ENCODE assay signal across 10 cellular contexts in the genomic region with DNA sequence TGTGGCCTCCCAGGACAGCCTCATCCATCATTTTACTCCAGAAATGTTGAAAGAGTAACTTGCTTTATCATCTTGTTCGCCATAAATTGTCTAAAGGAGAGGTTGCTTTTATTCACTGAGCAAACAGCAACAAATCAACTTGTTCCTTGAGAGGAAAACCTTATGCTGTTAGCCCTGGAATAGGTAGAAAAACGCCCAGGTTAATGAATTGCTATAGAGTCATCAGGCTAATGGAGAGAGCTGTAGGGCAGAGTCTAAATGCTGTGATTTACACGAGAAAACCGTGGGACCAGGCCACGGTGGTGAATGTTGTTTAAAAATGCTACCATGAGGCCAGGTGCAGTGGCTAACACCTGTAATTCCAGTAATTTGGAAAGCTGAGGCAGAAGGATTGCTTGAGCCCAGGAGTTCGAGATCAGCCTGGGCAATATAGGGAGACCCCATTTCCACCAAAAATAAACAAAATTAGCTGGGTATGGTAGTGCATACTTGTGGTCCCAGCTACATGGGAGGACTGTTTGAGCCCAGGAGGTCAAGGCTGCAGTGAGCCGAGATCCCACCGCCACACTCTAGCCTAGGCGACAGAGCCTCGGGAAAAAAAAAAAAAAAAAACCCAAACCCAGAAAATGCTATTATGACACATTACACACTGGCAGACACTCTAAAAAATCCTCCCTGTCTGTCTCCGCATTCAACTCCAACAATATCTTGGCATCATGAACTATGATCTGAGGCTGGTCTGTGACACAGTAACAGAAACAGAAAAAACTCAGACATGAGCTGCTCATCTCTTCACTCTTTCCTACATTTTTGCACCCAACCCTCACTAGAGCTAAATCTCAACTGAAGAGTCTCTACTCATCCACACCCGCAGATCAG.
A peak's percentile ranks its signal among the peaks of the same experiment; 100 is the strongest.
DNase-seq lines count a peak whose midpoint lies in the region; ATAC-seq and TF ChIP-seq lines count a peak whose summit lies in the region.
"Had no signal": no experiment of that assay in that cellular context is flagged by ENCODE, and none has a peak within 500 bp of the region (broad histone marks: within the 10 kb centered on the region; RNA-seq: fewer than 3 reads in every experiment).

No MANE protein-coding gene starts in this region.

- BruUV-seq in Caco-2 (replicated peaks; lab: Mats Ljungman, UMichigan) (no TSS peak), PC-3 (replicated peaks; lab: Mats Ljungman, UMichigan) (no TSS peak)

- H3K36me3 ChIP-seq in Caco-2 (ENCODE audit: control insufficient read depth, insufficient read depth, low read length) (no peaks in the 10 kb centered on the region; the same call in 1 of the 2 replicates), PC-3 (ENCODE audit: low read depth, low read length) (peaks cover 4% of the 10 kb centered on the region; the same call in 1 of the 2 replicates), esophagus (ENCODE audit: control insufficient read depth in 2 of 2, insufficient read depth in 2 of 2, low read length in 1 of 2) (peaks cover 0 to 2% of the 10 kb centered on the region in 2 donors), tibial nerve (no peaks in the 10 kb centered on the region)

- H3K27me3 Mint-ChIP-seq in Caco-2 (ENCODE audit: insufficient read depth, unreplicated experiment) = no peaks in the 10 kb centered on the region
- peaks cover 4% of the 10 kb centered on the region for H3K27me3 Mint-ChIP-seq in nephron progenitor cell (ENCODE audit: low read depth, poor library complexity)

- intact Hi-C loops in Caco-2 (cut with micrococcal nuclease; ENCODE audit: unreplicated experiment) = loop anchor here (5.0 kb wide), 1 partner anchor 148 kb away; no protein-coding TSS in a partner anchor
- intact Hi-C loops in PC-3 (cut with micrococcal nuclease) = no loop called here

- POLR2A ChIA-PET in Caco-2 (lab: Charles Lee) = interaction anchor here (0.6 kb wide), 1 partner anchor 81 kb away, joined by 7 read pairs; no protein-coding TSS in a partner anchor
- POLR2A ChIA-PET in PC-3 (lab: Charles Lee; ENCODE audit: unreplicated experiment) = no interaction called here

- WGBS in esophagus, 2 donors = 61 to 65% methylated on average over 12 of the region's 12 CpGs
- WGBS in tibial nerve, 2 donors = 72 to 74% methylated on average over 12 of the region's 12 CpGs

- H3K4me1 Mint-ChIP-seq in Caco-2 (ENCODE audit: low read depth, unreplicated experiment) = peaks cover 38% of the 10 kb centered on the region
- H3K4me1 Mint-ChIP-seq in nephron progenitor cell = peaks cover 68% of the 10 kb centered on the region

- no peak for ATAC-seq in PC-3

- no peaks in the 10 kb centered on the region for H4K20me1 ChIP-seq in PC-3 (ENCODE audit: low read length)

- no peaks in the 10 kb centered on the region for H3F3A ChIP-seq in PC-3 (ENCODE audit: low read length, unreplicated experiment)

- no peak overlapping the region for H2AFZ ChIP-seq in PC-3 (ENCODE audit: low read length)

- no peaks in the 10 kb centered on the region for H3K9me3 Mint-ChIP-seq in Caco-2 (ENCODE audit: unreplicated experiment)
- no peaks in the 10 kb centered on the region for H3K9me3 Mint-ChIP-seq in nephron progenitor cell

- H3K36me3 Mint-ChIP-seq in Caco-2 (ENCODE audit: insufficient read depth, unreplicated experiment) (peaks cover 87% of the 10 kb centered on the region), nephron progenitor cell (ENCODE audit: low read depth) (peaks cover 49% of the 10 kb centered on the region)

- no peaks in the 10 kb centered on the region for H3K9me2 ChIP-seq in PC-3 (replicated peaks; ENCODE audit: low read length)

- H3K9me3 ChIP-seq in Caco-2 = no peaks in the 10 kb centered on the region
- no peaks in the 10 kb centered on the region for H3K9me3 ChIP-seq in PC-3 (ENCODE audit: low read length)
- H3K9me3 ChIP-seq in esophagus (ENCODE audit: control insufficient read depth in 2 of 2, insufficient read depth in 1 of 2, low read depth in 1 of 2, low read length in 1 of 2) = no peaks in the 10 kb centered on the region
- H3K9me3 ChIP-seq in tibial nerve = no peaks in the 10 kb centered on the region

- CTCF ChIA-PET in Caco-2 (lab: Charles Lee) = no interaction called here
- CTCF ChIA-PET in PC-3 (lab: Charles Lee) = no interaction called here

- H3K4me1 ChIP-seq in Caco-2 = peaks cover 20% of the 10 kb centered on the region
- H3K4me1 ChIP-seq in PC-3 (ENCODE audit: insufficient read depth, low read length) = peaks cover 14% of the 10 kb centered on the region
- H3K4me1 ChIP-seq in esophagus (ENCODE audit: control insufficient read depth in 2 of 2, insufficient read depth in 2 of 2, low read length in 1 of 2) = peaks cover 2 to 10% of the 10 kb centered on the region in 2 donors
- peaks cover 0 to 19% (median 5%) of the 10 kb centered on the region in 4 donors for H3K4me1 ChIP-seq in tibial nerve

- H3K27ac ChIP-seq in PC-3 (ENCODE audit: low read length) (peak overlapping the region; percentile 13), esophagus (ENCODE audit: low read depth in 2 of 2, low read length in 1 of 2) (peak overlapping the region; percentile 66 to 80), tibial nerve (no peak overlapping the region)

- no peak for DNase-seq in Caco-2
- no peak for DNase-seq in PC-3
- no peak for DNase-seq in nephron progenitor cell
- DNase-seq in DMS 273 (lab: John Stamatoyannopoulos, UW; ENCODE audit: unreplicated experiment) = no peak
- no peak for DNase-seq in tibial nerve (ENCODE audit: low spot score in 2 of 2)
- DNase-seq in central memory CD4-positive, alpha-beta T cell = no peak
- no peak for DNase-seq in islet precursor cell
- DNase-seq: hippocampal formation, occipital lobe had no signal

- H3K4me3 Mint-ChIP-seq in Caco-2 (ENCODE audit: unreplicated experiment) (peak overlapping the region; percentile 12), nephron progenitor cell (peak overlapping the region; percentile 13)

- TF ChIP-seq CTCF in Caco-2 (IDR thresholded peaks at IDR 0.05; ENCODE audit: insufficient read depth in 1 of 2, low read depth in 1 of 2, low read length in 1 of 2, severe bottlenecking in 1 of 2, unreplicated experiment in 1 of 2) (no peak), PC-3 (conservative IDR thresholded peaks at IDR 0.05; ENCODE audit: low read depth, low read length) (no peak), nephron progenitor cell (IDR thresholded peaks at IDR 0.05) (no peak), tibial nerve (IDR thresholded peaks at IDR 0.05) (no peak)

- no peak for TF ChIP-seq POLR2A in tibial nerve (IDR thresholded peaks at IDR 0.05)

- no peak overlapping the region for H3K9ac ChIP-seq in PC-3 (ENCODE audit: low read length)

- no peak for TF ChIP-seq EP300 in tibial nerve (IDR thresholded peaks at IDR 0.05)

- H3K27me3 ChIP-seq in Caco-2 (replicated peaks; ENCODE audit: control insufficient read depth, insufficient read depth, low read length) (no peaks in the 10 kb centered on the region), PC-3 (ENCODE audit: low read length) (no peaks in the 10 kb centered on the region), esophagus (ENCODE audit: control insufficient read depth in 1 of 2, insufficient read depth in 2 of 2, low read length in 2 of 2) (no peaks in the 10 kb centered on the region), tibial nerve (no peaks in the 10 kb centered on the region)

- H3K4me3 ChIP-seq in Caco-2 (ENCODE audit: low read depth, low read length) (no peak overlapping the region), PC-3 (ENCODE audit: low read length) (no peak overlapping the region), esophagus (ENCODE audit: low read depth in 1 of 2, low read length in 2 of 2) (no peak overlapping the region), tibial nerve (no peak overlapping the region)

- H3K79me2 ChIP-seq in PC-3 (ENCODE audit: low read length) = no peaks in the 10 kb centered on the region

- H3K27ac Mint-ChIP-seq in Caco-2 (ENCODE audit: unreplicated experiment) (peak overlapping the region; percentile 91), nephron progenitor cell (peak overlapping the region; percentile 73)

- no peak overlapping the region for H3K4me2 ChIP-seq in PC-3 (ENCODE audit: low read length)

Comparison
In these comparisons a context has a peak if more than half of its experiments do, and no peak if none do; other contexts are left out.
1. H3K27ac ChIP-seq: peak in PC-3 (single experiment) and esophagus (2 of 2); none in tibial nerve (0 of 4).